8 cellular contexts compared by ENCODE assay signal in genomic region chr20:21301940-21302644, GRCh38. TPM values are rescaled to one million over a fixed set of nuclear protein-coding genes. Genes with fewer than 3 reads are reported as not detected.
A peak's percentile ranks its signal among the peaks of the same experiment; 100 is the strongest.
DNase-seq lines count a peak whose midpoint lies in the region; ATAC-seq and TF ChIP-seq lines count a peak whose summit lies in the region.

No MANE protein-coding gene starts in this region.

- peaks cover 26% of the 10 kb centered on the region for H3K4me1 Mint-ChIP-seq in central memory CD8-positive, alpha-beta T cell
- H3K4me1 Mint-ChIP-seq in naive B cell = peaks cover 24 to 31% (median 26%) of the 10 kb centered on the region in 3 donors

- CTCF ChIA-PET in AG04450 (lab: Charles Lee) = interaction anchor here (0.7 to 2.0 kb wide), 3 partner anchors 10 to 66 kb away, joined by 3 to 10 read pairs (median 6); no protein-coding TSS in a partner anchor

- peak overlapping the region; percentile 75 for H3K4me3 ChIP-seq in AG04450 (ENCODE audit: low read depth, low read length)
- peak overlapping the region; percentile 61 for H3K4me3 ChIP-seq in Jurkat, Clone E6-1 (ENCODE audit: low read length)

- TF ChIP-seq CTCF in AG04450 (IDR thresholded peaks at IDR 0.05; ENCODE audit: low read depth, low read length) = no peak

- POLR2A ChIA-PET in AG04450 (lab: Yijun Ruan, JAX) = no interaction called here

- H3K9me3 ChIP-seq in AG04450 (ENCODE audit: control insufficient read depth, insufficient read depth, low read length) = no peaks in the 10 kb centered on the region

- no peak for DNase-seq in AG04450 (ENCODE audit: low read depth, low spot score)
- no peak for DNase-seq in Jurkat, Clone E6-1 (ENCODE audit: low read depth, low spot score)
- DNase-seq in central memory CD8-positive, alpha-beta T cell (ENCODE audit: low spot score in 2 of 2) = no peak
- no peak for DNase-seq in naive B cell
- DNase-seq in sciatic nerve (ENCODE audit: low spot score) = no peak
- DNase-seq in NCI-H146 (lab: John Stamatoyannopoulos, UW) = no peak
- no peak for DNase-seq in NCI-H1105 treated with DMSO at 0.1 percent for 48 hours (lab: John Stamatoyannopoulos, UW)
- DNase-seq in AML-193 (lab: John Stamatoyannopoulos, UW) = no peak

- peaks cover 15% of the 10 kb centered on the region for H3K36me3 Mint-ChIP-seq in central memory CD8-positive, alpha-beta T cell (ENCODE audit: insufficient read depth)
- H3K36me3 Mint-ChIP-seq in naive B cell = no peaks in the 10 kb centered on the region

- peak overlapping the region; percentile 97 for H3K27ac Mint-ChIP-seq in central memory CD8-positive, alpha-beta T cell (ENCODE audit: low read depth)
- H3K27ac Mint-ChIP-seq in naive B cell = peak overlapping the region; percentile 52 to 99 (median 96)

- H3K27ac ChIP-seq in AG04450 (ENCODE audit: low read depth, low read length) = no peak overlapping the region

- H3K9me3 Mint-ChIP-seq in central memory CD8-positive, alpha-beta T cell = no peaks in the 10 kb centered on the region
- H3K9me3 Mint-ChIP-seq in naive B cell = no peaks in the 10 kb centered on the region

- peaks cover 5% of the 10 kb centered on the region for H3K27me3 ChIP-seq in AG04450 (ENCODE audit: control insufficient read depth, insufficient read depth, low read length)

- ATAC-seq in central memory CD8-positive, alpha-beta T cell (replicated peaks; ENCODE audit: extremely low read depth, poor library complexity, severe bottlenecking) = no peak
- ATAC-seq in naive B cell (ENCODE audit: low read depth in 2 of 2) (no peak), sciatic nerve (no peak)

- H3K27me3 Mint-ChIP-seq in central memory CD8-positive, alpha-beta T cell = no peaks in the 10 kb centered on the region
- peaks cover 12 to 16% (median 15%) of the 10 kb centered on the region in 3 donors for H3K27me3 Mint-ChIP-seq in naive B cell

- peak overlapping the region; percentile 89 for H3K4me3 Mint-ChIP-seq in central memory CD8-positive, alpha-beta T cell
- H3K4me3 Mint-ChIP-seq in naive B cell = peak overlapping the region; percentile 71 to 99 (median 96)

- intact Hi-C loops in sciatic nerve (cut with DNase I) = no loop called here

RNA-seq across cellular contexts. Expression of gene XRN2, which starts 1.0 kb away (rescaled TPM):
- 96.7 and 120 TPM in 2 replicates for polyA plus RNA-seq in AG04450 (2011; rRNA removed)
- polyA minus RNA-seq in AG04450 (2011; rRNA and poly(A)+ RNA removed) = 49.3 and 72.7 TPM in 2 replicates
- 81.0 TPM for polyA plus RNA-seq in Jurkat, Clone E6-1 (2012; ENCODE audit: insufficient read depth, insufficient read length)
- 10 to 100 TPM; 41.5 to 59.4 (median 55.9) TPM for polyA plus RNA-seq in naive B cell (ENCODE audit: low read depth in 6 of 6)
- total RNA-seq in sciatic nerve = 45.3 TPM
